ENCODE assay signal across 8 cellular contexts in genomic region chr7:102236592-102237287, GRCh38. TPM values are rescaled to one million over a fixed set of nuclear protein-coding genes. Genes with fewer than 3 reads are reported as not detected.
DNase-seq lines count a peak whose midpoint lies in the region; ATAC-seq and TF ChIP-seq lines count a peak whose summit lies in the region.

No MANE protein-coding gene starts in this region.

- H3K9me2 ChIP-seq in GM23248 (ENCODE audit: insufficient read depth): no peaks in the 10 kb centered on the region

- H3K36me3 Mint-ChIP-seq in endodermal cell (ENCODE audit: low read depth): peaks cover 61% of the 10 kb centered on the region

- H3K79me2 ChIP-seq in GM23248 (ENCODE audit: insufficient read depth): no peaks in the 10 kb centered on the region

- no peak overlapping the region for H3K4me3 Mint-ChIP-seq in endodermal cell
- no peak overlapping the region for H3K4me3 Mint-ChIP-seq in stimulated activated naive CD8-positive, alpha-beta T cell treated with anti-CD3 and anti-CD28 coated beads, Interleukin-15, amount 100 ng/mL, for 72 hours

- no peak overlapping the region for H3K4me2 ChIP-seq in GM23248 (ENCODE audit: unreplicated experiment)

- WGBS in GM23248 (ENCODE audit: low coverage in 1 of 2, low lambda C conversion rate in 2 of 2, missing lambda C conversion rate in 2 of 2), 2 experiments: 31 to 32% methylated on average over 14 of the region's 14 CpGs
- 48 to 59% methylated on average over 12 to 14 of the region's 14 CpGs for WGBS in endodermal cell (ENCODE audit: insufficient coverage in 1 of 2, insufficient read length in 1 of 2), 2 experiments

- H3K36me3 ChIP-seq in GM23248 (ENCODE audit: low read depth) (no peaks in the 10 kb centered on the region), endodermal cell (ENCODE audit: control insufficient read depth, insufficient read depth, low read length) (peaks cover 38% of the 10 kb centered on the region)

- ATAC-seq in stimulated activated naive CD8-positive, alpha-beta T cell treated with anti-CD3 and anti-CD28 coated beads, Interleukin-15, amount 100 ng/mL, for 72 hours: peak; percentile 54
- ATAC-seq in HG03442 (IDR thresholded peaks at IDR 0.05; ENCODE audit: unreplicated experiment): no peak

- H3K9me3 Mint-ChIP-seq in endodermal cell: no peaks in the 10 kb centered on the region
- no peaks in the 10 kb centered on the region for H3K9me3 Mint-ChIP-seq in stimulated activated naive CD8-positive, alpha-beta T cell treated with anti-CD3 and anti-CD28 coated beads, Interleukin-15, amount 100 ng/mL, for 72 hours

- H3K27me3 ChIP-seq in GM23248 (replicated peaks; ENCODE audit: insufficient read depth): no peaks in the 10 kb centered on the region
- no peaks in the 10 kb centered on the region for H3K27me3 ChIP-seq in endodermal cell (ENCODE audit: control insufficient read depth, insufficient read depth, low read length, poor library complexity, severe bottlenecking)

- no peaks in the 10 kb centered on the region for H3K27me3 Mint-ChIP-seq in endodermal cell (ENCODE audit: insufficient read depth)
- no peaks in the 10 kb centered on the region for H3K27me3 Mint-ChIP-seq in stimulated activated naive CD8-positive, alpha-beta T cell treated with anti-CD3 and anti-CD28 coated beads, Interleukin-15, amount 100 ng/mL, for 72 hours

- DNase-seq in AG20443 (ENCODE audit: low spot score): peak; percentile 91
- DNase-seq in GM23248: peak; percentile 80
- peak; percentile 9 to 51 for DNase-seq in NCI-H446 (lab: John Stamatoyannopoulos, UW)
- DNase-seq in activated CD4-positive, alpha-beta T cell treated with anti-CD3 and anti-CD28 coated beads, Interleukin-2, amount 50 U/mL, for 24 hours (ENCODE audit: low read depth in 1 of 2, low spot score in 1 of 2): peak; percentile 9 to 25
- DNase-seq in endodermal cell: peak; percentile 88
- DNase-seq in middle frontal gyrus (ENCODE audit: extremely low spot score, low spot score): peak; percentile 38
- DNase-seq in stimulated activated naive CD8-positive, alpha-beta T cell treated with anti-CD3 and anti-CD28 coated beads, Interleukin-15, amount 100 ng/mL, for 72 hours: peak; percentile 41 to 53

- H3K9ac ChIP-seq in GM23248 (no peak overlapping the region), endodermal cell (ENCODE audit: extremely low read depth, low read length, poor library complexity, severe bottlenecking) (no peak overlapping the region)

- H3K27ac ChIP-seq in GM23248 (no peak overlapping the region), endodermal cell (ENCODE audit: low read depth, low read length) (no peak overlapping the region)

- H4K20me1 ChIP-seq in GM23248 (ENCODE audit: insufficient read depth): no peaks in the 10 kb centered on the region

- H3K4me1 ChIP-seq in GM23248 (ENCODE audit: insufficient read depth) (no peaks in the 10 kb centered on the region), endodermal cell (ENCODE audit: control insufficient read depth, insufficient read depth, low read length) (no peaks in the 10 kb centered on the region)

- H3K27ac Mint-ChIP-seq in endodermal cell: peak overlapping the region; percentile 36
- H3K27ac Mint-ChIP-seq in stimulated activated naive CD8-positive, alpha-beta T cell treated with anti-CD3 and anti-CD28 coated beads, Interleukin-15, amount 100 ng/mL, for 72 hours: peak overlapping the region in 1 of 2 donors; percentile 74

- peak; percentile 88 for TF ChIP-seq CTCF in endodermal cell (conservative IDR thresholded peaks at IDR 0.05)

- in situ Hi-C loops in GM23248 (cut with MboI): loop anchor here (10.0 to 25.0 kb wide), 2 partner anchors 422 to 649 kb away; partner anchors contain the start of gene CUX1

- no peak overlapping the region for H3K4me3 ChIP-seq in GM23248
- no peak overlapping the region for H3K4me3 ChIP-seq in endodermal cell (ENCODE audit: low read length)

- H3K9me3 ChIP-seq in GM23248 (ENCODE audit: low read depth) (no peaks in the 10 kb centered on the region), endodermal cell (ENCODE audit: control insufficient read depth, low read length) (no peaks in the 10 kb centered on the region)

- no peak overlapping the region for H2AFZ ChIP-seq in GM23248

- no peaks in the 10 kb centered on the region for H3F3A ChIP-seq in GM23248 (ENCODE audit: insufficient read depth)

- H3K4me1 Mint-ChIP-seq in endodermal cell: no peaks in the 10 kb centered on the region
- no peaks in the 10 kb centered on the region for H3K4me1 Mint-ChIP-seq in stimulated activated naive CD8-positive, alpha-beta T cell treated with anti-CD3 and anti-CD28 coated beads, Interleukin-15, amount 100 ng/mL, for 72 hours

RNA-seq across cellular contexts. Expression of gene SH2B2, which starts 49.9 kb away (rescaled TPM):
- total RNA-seq in GM23248 (2014; rRNA removed; shearing (Covaris generic)): 0.86 and 7.1 TPM in 2 replicates
- polyA plus RNA-seq in GM23248 (2016; fragmentation: Nextera tagmentation; extraction: Ambion mirVana): 0.80 and 1.1 TPM in 2 replicates
- 1 to 10 TPM; 8.0 to 8.7 TPM for total RNA-seq in endodermal cell
- polyA plus RNA-seq in endodermal cell (2013, experiment 1 of 2): 8.4 TPM
- 8.7 TPM for polyA plus RNA-seq in endodermal cell (2013, experiment 2 of 2)

Comparison
In these comparisons a context has a peak if more than half of its experiments do, and no peak if none do; other contexts are left out.
1. DNase-seq: peak in every context shown above with its lines; median percentile 91 in AG20443; 88 in endodermal cell; 80 in GM23248; 47 in stimulated activated naive CD8-positive, alpha-beta T cell treated with anti-CD3 and anti-CD28 coated beads, Interleukin-15, amount 100 ng/mL, for 72 hours; 38 in middle frontal gyrus; 30 in NCI-H446; 17 in activated CD4-positive, alpha-beta T cell treated with anti-CD3 and anti-CD28 coated beads, Interleukin-2, amount 50 U/mL, for 24 hours.